25 cellular contexts compared by ENCODE assay signal in genomic region chr9:13967011-13967410, GRCh38.
"Had no signal": no experiment of that assay in that cellular context is flagged by ENCODE, and none has a peak within 500 bp of the region (broad histone marks: within the 10 kb centered on the region; RNA-seq: fewer than 3 reads in every experiment).

No MANE protein-coding gene starts in this region.

- H3K9me3 Mint-ChIP-seq: activated naive CD8-positive, alpha-beta T cell treated with anti-CD3 and anti-CD28 coated beads, Interleukin-2, amount 50 U/mL, for 24 hours; endodermal cell; stimulated activated effector memory CD8-positive, alpha-beta T cell treated with anti-CD3 and anti-CD28 coated beads, Interleukin-12 subunit alpha, Interleukin-12 subunit beta, amount 100 ng/mL, for 72 hours; stimulated activated naive CD8-positive, alpha-beta T cell treated with anti-CD3 and anti-CD28 coated beads, Interleukin-15, amount 100 ng/mL, for 72 hours had no signal

- H3K4me3 Mint-ChIP-seq: activated CD8-positive, alpha-beta T cell treated with anti-CD3 and anti-CD28 coated beads, Interleukin-2, amount 10 ng/mL, durations not matched to agents 7 days and 5 days; activated naive CD8-positive, alpha-beta T cell treated with anti-CD3 and anti-CD28 coated beads, Interleukin-2, amount 50 U/mL, for 24 hours; activated T-helper 1 cell treated with anti-CD3 and anti-CD28 coated beads, Interleukin-12 subunit alpha, Interleukin-12 subunit beta, Interleukin-2, Interleukin-4 antibody, amounts not matched to agents 30 ng/mL and 10 ng/mL and 1 ng/mL, durations not matched to agents 14 hours and 24 hours and 36 hours; endodermal cell; natural killer cell; stimulated activated effector memory CD8-positive, alpha-beta T cell treated with anti-CD3 and anti-CD28 coated beads, Interleukin-12 subunit alpha, Interleukin-12 subunit beta, amount 100 ng/mL, for 72 hours; stimulated activated naive CD8-positive, alpha-beta T cell treated with anti-CD3 and anti-CD28 coated beads, Interleukin-15, amount 100 ng/mL, for 72 hours; T-cell; T-helper 2 cell treated with Interferon-gamma antibody and Interleukin-4, amounts not matched to agents 5 μg/mL and 100 μg/mL, for 36 hours had no signal

- H3K36me3 ChIP-seq: esophagus squamous epithelium, heart left ventricle, left ventricle myocardium inferior, right lobe of liver, transverse colon, WERI-Rb-1 had no signal

- DNase-seq: activated CD4-positive, alpha-beta T cell treated with anti-CD3 and anti-CD28 coated beads, Interleukin-2, amount 50 U/mL, for 1 hour; activated CD4-positive, CD25-positive, alpha-beta regulatory T cell treated with anti-CD3 and anti-CD28 coated beads, Interleukin-2, amount 50 U/mL, for 72 hours; activated CD8-positive, alpha-beta T cell treated with anti-CD3 and anti-CD28 coated beads, Interleukin-2, amount 10 ng/mL, durations not matched to agents 7 days and 5 days; activated gamma-delta T cell; activated naive CD4-positive, alpha-beta T cell treated with anti-CD3 and anti-CD28 coated beads, Interleukin-2, amount 50 U/mL, for 16 hours; activated naive CD8-positive, alpha-beta T cell treated with anti-CD3 and anti-CD28 coated beads, Interleukin-2, amount 50 U/mL, for 24 hours; anterior cingulate cortex; endodermal cell; esophagus squamous epithelium; heart left ventricle; left ventricle myocardium inferior; midbrain; natural killer cell; occipital lobe; right lobe of liver; stimulated activated CD4-positive, alpha-beta T cell treated with anti-CD3 and anti-CD28 coated beads, Interleukin-1b, Interleukin-23, amount 100 ng/mL, for 48 hours; stimulated activated naive CD8-positive, alpha-beta T cell treated with anti-CD3 and anti-CD28 coated beads, Interleukin-15, amount 100 ng/mL, for 72 hours; T-cell; transverse colon; WERI-Rb-1 had no signal

- H3K4me1 Mint-ChIP-seq: activated naive CD8-positive, alpha-beta T cell treated with anti-CD3 and anti-CD28 coated beads, Interleukin-2, amount 50 U/mL, for 24 hours; natural killer cell; stimulated activated effector memory CD8-positive, alpha-beta T cell treated with anti-CD3 and anti-CD28 coated beads, Interleukin-12 subunit alpha, Interleukin-12 subunit beta, amount 100 ng/mL, for 72 hours; stimulated activated naive CD8-positive, alpha-beta T cell treated with anti-CD3 and anti-CD28 coated beads, Interleukin-15, amount 100 ng/mL, for 72 hours; T-cell had no signal

- H3K27me3 Mint-ChIP-seq: activated naive CD8-positive, alpha-beta T cell treated with anti-CD3 and anti-CD28 coated beads, Interleukin-2, amount 50 U/mL, for 24 hours; stimulated activated naive CD8-positive, alpha-beta T cell treated with anti-CD3 and anti-CD28 coated beads, Interleukin-15, amount 100 ng/mL, for 72 hours; T-cell had no signal

- H3K4me3 ChIP-seq: coronary artery, esophagus squamous epithelium, heart left ventricle, left ventricle myocardium inferior, right lobe of liver, skin epidermis, transverse colon had no signal

- H3K27me3 ChIP-seq: esophagus squamous epithelium, heart left ventricle, right lobe of liver, transverse colon had no signal

- ATAC-seq: activated CD8-positive, alpha-beta T cell treated with anti-CD3 and anti-CD28 coated beads, Interleukin-2, amount 10 ng/mL, durations not matched to agents 7 days and 5 days; activated naive CD8-positive, alpha-beta T cell treated with anti-CD3 and anti-CD28 coated beads, Interleukin-2, amount 50 U/mL, for 24 hours; heart left ventricle; natural killer cell; right lobe of liver; stimulated activated effector memory CD8-positive, alpha-beta T cell treated with anti-CD3 and anti-CD28 coated beads, Interleukin-12 subunit alpha, Interleukin-12 subunit beta, amount 100 ng/mL, for 72 hours; stimulated activated naive CD8-positive, alpha-beta T cell treated with anti-CD3 and anti-CD28 coated beads, Interleukin-15, amount 100 ng/mL, for 72 hours; T-cell had no signal

- H3K27ac Mint-ChIP-seq: activated CD8-positive, alpha-beta T cell treated with anti-CD3 and anti-CD28 coated beads, Interleukin-2, amount 10 ng/mL, durations not matched to agents 7 days and 5 days; activated naive CD8-positive, alpha-beta T cell treated with anti-CD3 and anti-CD28 coated beads, Interleukin-2, amount 50 U/mL, for 24 hours; activated T-helper 1 cell treated with anti-CD3 and anti-CD28 coated beads, Interleukin-12 subunit alpha, Interleukin-12 subunit beta, Interleukin-2, Interleukin-4 antibody, amounts not matched to agents 30 ng/mL and 10 ng/mL and 1 ng/mL, durations not matched to agents 14 hours and 24 hours and 36 hours; endodermal cell; natural killer cell; stimulated activated effector memory CD8-positive, alpha-beta T cell treated with anti-CD3 and anti-CD28 coated beads, Interleukin-12 subunit alpha, Interleukin-12 subunit beta, amount 100 ng/mL, for 72 hours; stimulated activated naive CD8-positive, alpha-beta T cell treated with anti-CD3 and anti-CD28 coated beads, Interleukin-15, amount 100 ng/mL, for 72 hours; T-cell; T-helper 2 cell treated with Interferon-gamma antibody and Interleukin-4, amounts not matched to agents 5 μg/mL and 100 μg/mL, for 36 hours had no signal

- H3K36me3 Mint-ChIP-seq: natural killer cell; stimulated activated effector memory CD8-positive, alpha-beta T cell treated with anti-CD3 and anti-CD28 coated beads, Interleukin-12 subunit alpha, Interleukin-12 subunit beta, amount 100 ng/mL, for 72 hours; T-cell had no signal

- H3K27ac ChIP-seq: coronary artery, esophagus squamous epithelium, heart left ventricle, left ventricle myocardium inferior, right lobe of liver, skin epidermis, transverse colon, WERI-Rb-1 had no signal
